Comparison of ENCODE assay signal across 16 cellular contexts in the genomic region with DNA sequence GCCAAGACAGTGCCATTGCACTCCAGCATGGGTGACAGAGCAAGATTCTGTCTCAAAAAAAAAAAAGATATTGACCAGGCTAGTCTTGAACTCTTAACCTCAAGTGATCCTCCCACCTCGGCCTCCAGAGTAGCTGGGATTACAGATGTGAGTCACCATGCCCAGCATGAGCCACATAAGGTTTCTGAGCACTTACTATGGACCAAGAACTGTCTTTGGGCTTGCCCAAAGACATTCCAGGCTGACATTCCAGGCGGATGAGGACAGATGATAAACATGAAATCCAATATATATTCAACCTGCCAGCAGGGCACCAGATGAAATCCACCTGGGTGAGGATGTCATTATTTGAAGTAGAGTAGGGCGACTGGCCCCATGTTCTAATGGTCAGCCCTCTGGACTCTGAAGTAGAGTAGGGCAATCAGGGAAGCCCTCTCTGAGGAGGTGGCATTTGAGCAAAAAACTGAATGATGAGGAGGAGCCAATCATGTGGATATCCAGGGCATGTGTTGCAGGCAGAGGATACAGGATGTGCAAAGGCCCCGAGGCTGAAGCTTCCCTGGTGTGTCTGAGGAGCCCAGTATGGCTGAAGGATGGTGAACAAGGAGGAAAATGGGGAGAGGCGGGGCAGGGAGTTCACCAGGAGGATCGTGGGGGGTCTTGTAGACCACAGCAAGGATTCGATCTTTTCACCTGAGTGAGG. TPM values are rescaled to one million over a fixed set of nuclear protein-coding genes. Genes with fewer than 3 reads are reported as not detected.
DNase-seq lines count a peak whose midpoint lies in the region; ATAC-seq and TF ChIP-seq lines count a peak whose summit lies in the region.
"Had no signal": no experiment of that assay in that cellular context is flagged by ENCODE, and none has a peak within 500 bp of the region (broad histone marks: within the 10 kb centered on the region; RNA-seq: fewer than 3 reads in every experiment).

No MANE protein-coding gene starts in this region.

- H3K4me2 ChIP-seq in osteoblast (ENCODE audit: insufficient read depth, low read length): no peak overlapping the region

- no peak overlapping the region for H2AFZ ChIP-seq in osteoblast (ENCODE audit: low read length)

- no peak for TF ChIP-seq POLR2A in transverse colon (IDR thresholded peaks at IDR 0.05)

- in situ Hi-C loops in transverse colon (cut with MboI; ENCODE audit: low pct_ligation_motif_present in 1 of 4, low pct_unique_long_range_greater_than_20kb in 1 of 4, low sequenced_read_pairs in 3 of 4): loop anchor here in 3 of 4 donors (10.0 to 25.0 kb wide), 2 partner anchors 137 to 140 kb away; a partner anchor contains a TSS

- no peak for TF ChIP-seq EP300 in transverse colon (IDR thresholded peaks at IDR 0.05; ENCODE audit: low read depth)

- WGBS in transverse colon (ENCODE audit: low coverage in 1 of 2), 2 donors: 59 to 69% methylated on average over 4 to 7 of the region's 7 CpGs

- no peaks in the 10 kb centered on the region for H3K4me1 ChIP-seq in osteoblast (ENCODE audit: insufficient read depth, low read length)
- H3K4me1 ChIP-seq in transverse colon: no peaks in the 10 kb centered on the region

- H3K9me3 ChIP-seq in osteoblast (ENCODE audit: low read depth, low read length): no peaks in the 10 kb centered on the region
- no peaks in the 10 kb centered on the region for H3K9me3 ChIP-seq in transverse colon

- intact Hi-C loops in natural killer cell (cut with micrococcal nuclease): no loop called here
- intact Hi-C loops in transverse colon (cut with DNase I; ENCODE audit: low total_unique reads): no loop called here

- H3K27me3 ChIP-seq in osteoblast (ENCODE audit: insufficient read depth, low read length) (peaks cover 4% of the 10 kb centered on the region), transverse colon (peaks cover 12% of the 10 kb centered on the region)

- H3K36me3 ChIP-seq in osteoblast (ENCODE audit: insufficient read depth, low read length) (no peaks in the 10 kb centered on the region), transverse colon (no peaks in the 10 kb centered on the region)

- no peaks in the 10 kb centered on the region for H4K20me1 ChIP-seq in osteoblast (ENCODE audit: insufficient read depth, low read length)

- no peak overlapping the region for H3K4me3 Mint-ChIP-seq in natural killer cell
- H3K4me3 Mint-ChIP-seq in activated CD4-positive, alpha-beta memory T cell treated with anti-CD3 and anti-CD28 coated beads, Interleukin-2, amount 10 ng/mL, durations not matched to agents 7 days and 5 days: no peak overlapping the region
- H3K4me3 Mint-ChIP-seq: activated CD4-positive, alpha-beta T cell treated with anti-CD3 and anti-CD28 coated beads, Interleukin-2, amount 10 ng/mL, durations not matched to agents 7 days and 5 days; activated T-helper 1 cell treated with anti-CD3 and anti-CD28 coated beads, Interleukin-12 subunit alpha, Interleukin-12 subunit beta, Interleukin-2, Interleukin-4 antibody, amounts not matched to agents 30 ng/mL and 10 ng/mL and 1 ng/mL, durations not matched to agents 14 hours and 24 hours and 36 hours had no signal

- peak; percentile 82 for DNase-seq in HCEC 1CT
- DNase-seq in RKO (ENCODE audit: low spot score): peak; percentile 43
- peak; percentile 31 for DNase-seq in epithelial cell of prostate (ENCODE audit: low read depth, low spot score)
- peak; percentile 73 for DNase-seq in osteoblast (ENCODE audit: insufficient read length, low spot score, missing footprints)
- no peak for DNase-seq in natural killer cell
- no peak for DNase-seq in transverse colon
- DNase-seq in ureter (ENCODE audit: low spot score): no peak
- no peak for DNase-seq in activated CD4-positive, alpha-beta memory T cell treated with anti-CD3 and anti-CD28 coated beads, Interleukin-2, amount 10 ng/mL, durations not matched to agents 7 days and 5 days
- DNase-seq: activated CD4-positive, alpha-beta T cell treated with anti-CD3 and anti-CD28 coated beads, Interleukin-2, amount 10 ng/mL, durations not matched to agents 7 days and 5 days; anterior cingulate cortex; effector CD8-positive, alpha-beta T cell; heart right ventricle; NCI-H1436; NCI-H526 treated with DMSO at 0.1 percent for 48 hours; small intestine had no signal

- H3K27me3 Mint-ChIP-seq in natural killer cell (ENCODE audit: low read depth in 2 of 2): no peaks in the 10 kb centered on the region
- no peaks in the 10 kb centered on the region for H3K27me3 Mint-ChIP-seq in activated CD4-positive, alpha-beta memory T cell treated with anti-CD3 and anti-CD28 coated beads, Interleukin-2, amount 10 ng/mL, durations not matched to agents 7 days and 5 days

- POLR2A ChIA-PET in activated CD4-positive, alpha-beta memory T cell treated with anti-CD3 and anti-CD28 coated beads, Interleukin-2, amount 10 ng/mL, durations not matched to agents 7 days and 5 days (lab: Charles Lee): no interaction called here

- H3K27ac ChIP-seq in epithelial cell of prostate (peak overlapping the region; percentile 12), osteoblast (ENCODE audit: low read depth, low read length) (no peak overlapping the region), transverse colon (no peak overlapping the region)
- H3K27ac ChIP-seq: heart right ventricle had no signal

- no peaks in the 10 kb centered on the region for H3K79me2 ChIP-seq in osteoblast (ENCODE audit: insufficient read depth, low read length)

- H3K27ac Mint-ChIP-seq in natural killer cell: no peak overlapping the region
- H3K27ac Mint-ChIP-seq in activated CD4-positive, alpha-beta memory T cell treated with anti-CD3 and anti-CD28 coated beads, Interleukin-2, amount 10 ng/mL, durations not matched to agents 7 days and 5 days: no peak overlapping the region
- H3K27ac Mint-ChIP-seq: activated CD4-positive, alpha-beta T cell treated with anti-CD3 and anti-CD28 coated beads, Interleukin-2, amount 10 ng/mL, durations not matched to agents 7 days and 5 days; activated T-helper 1 cell treated with anti-CD3 and anti-CD28 coated beads, Interleukin-12 subunit alpha, Interleukin-12 subunit beta, Interleukin-2, Interleukin-4 antibody, amounts not matched to agents 30 ng/mL and 10 ng/mL and 1 ng/mL, durations not matched to agents 14 hours and 24 hours and 36 hours had no signal

- H3K4me1 Mint-ChIP-seq in natural killer cell: peaks cover 5 to 6% of the 10 kb centered on the region in 2 donors
- H3K4me1 Mint-ChIP-seq in activated CD4-positive, alpha-beta memory T cell treated with anti-CD3 and anti-CD28 coated beads, Interleukin-2, amount 10 ng/mL, durations not matched to agents 7 days and 5 days: peaks cover 8% of the 10 kb centered on the region

- no peaks in the 10 kb centered on the region for H3K9me3 Mint-ChIP-seq in natural killer cell
- H3K9me3 Mint-ChIP-seq in activated CD4-positive, alpha-beta memory T cell treated with anti-CD3 and anti-CD28 coated beads, Interleukin-2, amount 10 ng/mL, durations not matched to agents 7 days and 5 days: no peaks in the 10 kb centered on the region
- H3K9me3 Mint-ChIP-seq: activated CD4-positive, alpha-beta T cell treated with anti-CD3 and anti-CD28 coated beads, Interleukin-2, amount 10 ng/mL, durations not matched to agents 7 days and 5 days; activated T-helper 1 cell treated with anti-CD3 and anti-CD28 coated beads, Interleukin-12 subunit alpha, Interleukin-12 subunit beta, Interleukin-2, Interleukin-4 antibody, amounts not matched to agents 30 ng/mL and 10 ng/mL and 1 ng/mL, durations not matched to agents 14 hours and 24 hours and 36 hours had no signal

- TF ChIP-seq CTCF in osteoblast (IDR thresholded peaks at IDR 0.05; ENCODE audit: extremely low read depth, low read depth, low read length) (no peak), natural killer cell (IDR thresholded peaks at IDR 0.05) (no peak), transverse colon (IDR thresholded peaks at IDR 0.05) (no peak)

- H3K36me3 Mint-ChIP-seq in natural killer cell: no peaks in the 10 kb centered on the region
- H3K36me3 Mint-ChIP-seq in activated CD4-positive, alpha-beta memory T cell treated with anti-CD3 and anti-CD28 coated beads, Interleukin-2, amount 10 ng/mL, durations not matched to agents 7 days and 5 days (ENCODE audit: low read depth): no peaks in the 10 kb centered on the region

- no peak for ATAC-seq in natural killer cell
- ATAC-seq: heart right ventricle had no signal

- CTCF ChIA-PET in activated CD4-positive, alpha-beta memory T cell treated with anti-CD3 and anti-CD28 coated beads, Interleukin-2, amount 10 ng/mL, durations not matched to agents 7 days and 5 days (lab: Charles Lee): interaction anchor here (0.6 to 2.2 kb wide), 2 partner anchors 12 to 134 kb away, joined by 3 to 9 read pairs; no protein-coding TSS in a partner anchor

- H3K4me3 ChIP-seq in osteoblast (ENCODE audit: insufficient read depth, low read length): no peak overlapping the region
- no peak overlapping the region for H3K4me3 ChIP-seq in transverse colon
- H3K4me3 ChIP-seq: heart right ventricle had no signal

RNA-seq across cellular contexts. Expression of a gene that starts 4.0 kb away (rescaled TPM):
- under 0.01 and 0.29 TPM in 2 replicates for total RNA-seq in osteoblast
- total RNA-seq in natural killer cell: 1 to 10 TPM; 2.9 to 9.9 (median 6.2) TPM
- total RNA-seq in transverse colon: 1 to 10 TPM in 1 of 4 donors, under 1 TPM in 2, not detected in 1; 0.79 to 1.8 (median 0.96) TPM
- total RNA-seq in ureter: 0.99 TPM
- 1 to 10 TPM; 1.1 to 1.8 TPM for total RNA-seq in activated CD4-positive, alpha-beta memory T cell treated with anti-CD3 and anti-CD28 coated beads, Interleukin-2, amount 10 ng/mL, durations not matched to agents 7 days and 5 days

RNA-seq across cellular contexts. Expression of a gene that starts 16.2 kb away (rescaled TPM):
- 39.2 and 43.1 TPM in 2 replicates for total RNA-seq in osteoblast
- total RNA-seq in natural killer cell: 10 to 100 TPM; 20.5 to 27.8 (median 27.4) TPM
- 10 to 100 TPM in 3 of 4 donors, 1 to 10 TPM in 1; 2.8 to 40.4 (median 24.4) TPM for total RNA-seq in transverse colon
- total RNA-seq in ureter: 13.3 TPM
- 10 to 100 TPM; 15.7 to 17.3 TPM for total RNA-seq in activated CD4-positive, alpha-beta memory T cell treated with anti-CD3 and anti-CD28 coated beads, Interleukin-2, amount 10 ng/mL, durations not matched to agents 7 days and 5 days

RNA-seq across cellular contexts. Expression of a gene that starts 19.1 kb away (rescaled TPM):
- total RNA-seq in osteoblast (33.7 and 41.0 TPM in 2 replicates), natural killer cell (10 to 100 TPM; 13.4 to 21.3 (median 19.8) TPM), transverse colon (10 to 100 TPM; 24.9 to 47.6 (median 35.6) TPM), ureter (41.2 TPM)
- total RNA-seq in activated CD4-positive, alpha-beta memory T cell treated with anti-CD3 and anti-CD28 coated beads, Interleukin-2, amount 10 ng/mL, durations not matched to agents 7 days and 5 days: 10 to 100 TPM; 39.3 to 40.2 TPM

Comparison
In these comparisons a context has a peak if more than half of its experiments do, and no peak if none do; other contexts are left out.
1. DNase-seq: peak in HCEC 1CT (single experiment), RKO (single experiment), epithelial cell of prostate (single experiment) and osteoblast (single experiment); none in natural killer cell (single experiment), transverse colon (single experiment), ureter (single experiment) and activated CD4-positive, alpha-beta memory T cell treated with anti-CD3 and anti-CD28 coated beads, Interleukin-2, amount 10 ng/mL, durations not matched to agents 7 days and 5 days (single experiment).